Comparison of ENCODE assay signal across 8 cellular contexts in genomic region chr7:102478314-102479206, GRCh38. TPM values are rescaled to one million over a fixed set of nuclear protein-coding genes. Genes with fewer than 3 reads are reported as not detected.
A peak's percentile ranks its signal among the peaks of the same experiment; 100 is the strongest.
DNase-seq lines count a peak whose midpoint lies in the region; ATAC-seq and TF ChIP-seq lines count a peak whose summit lies in the region.
"Not testable (repeated sequence)": the region's sequence is repeated elsewhere in the genome, so short reads cannot be mapped to it uniquely, and the experiment has no call there.

Gene POLR2J (minus strand): TSS chr7:102478922. CDS start chr7:102478860, 62 bp downstream.

- H3K27me3 ChIP-seq in WERI-Rb-1 (ENCODE audit: insufficient read depth, low read depth, severe bottlenecking); cardiac muscle cell; parathyroid adenoma (ENCODE audit: control insufficient read depth, insufficient read depth, low read length): not testable (repeated sequence)

- H3K4me2 ChIP-seq in parathyroid adenoma (ENCODE audit: low read length), result not testable (repeated sequence)

- DNase-seq in ELF-1 (ENCODE audit: low read depth, low spot score), result peak; percentile 75
- peak; percentile 72 for DNase-seq in WERI-Rb-1
- DNase-seq in cardiac muscle cell (ENCODE audit: low read depth in 1 of 2, low spot score in 1 of 2), result peak; percentile 50 to 82
- peak; percentile 64 to 96 for DNase-seq in stimulated activated effector memory CD8-positive, alpha-beta T cell treated with anti-CD3 and anti-CD28 coated beads, Interleukin-12 subunit alpha, Interleukin-12 subunit beta, amount 100 ng/mL, for 72 hours (ENCODE audit: low spot score in 2 of 2)

- peak within 1 kb of the TSS; percentile 32 for H3K27ac Mint-ChIP-seq in stimulated activated effector memory CD8-positive, alpha-beta T cell treated with anti-CD3 and anti-CD28 coated beads, Interleukin-12 subunit alpha, Interleukin-12 subunit beta, amount 100 ng/mL, for 72 hours

- H3K9me3 Mint-ChIP-seq in stimulated activated effector memory CD8-positive, alpha-beta T cell treated with anti-CD3 and anti-CD28 coated beads, Interleukin-12 subunit alpha, Interleukin-12 subunit beta, amount 100 ng/mL, for 72 hours, result not testable (repeated sequence)

- H3K79me2 ChIP-seq in parathyroid adenoma, result not testable (repeated sequence)

- not testable (repeated sequence) for TF ChIP-seq CTCF in WERI-Rb-1 (IDR thresholded peaks at IDR 0.05; ENCODE audit: low read depth, low read length); cardiac muscle cell (IDR thresholded peaks at IDR 0.05; ENCODE audit: low read depth, low read length)
- TF ChIP-seq CTCF in parathyroid adenoma (IDR thresholded peaks at IDR 0.05), result peak; percentile 40

- H3K9me3 ChIP-seq in WERI-Rb-1 (ENCODE audit: severe bottlenecking); cardiac muscle cell (ENCODE audit: low read depth); parathyroid adenoma (ENCODE audit: control insufficient read depth, low read length): not testable (repeated sequence)

- H3K4me3 ChIP-seq in WERI-Rb-1 (ENCODE audit: low read depth, low read length) (peak within 1 kb of the TSS; percentile 33), cardiac muscle cell (peak within 1 kb of the TSS; percentile 31)
- not testable (repeated sequence) for H3K4me3 ChIP-seq in parathyroid adenoma (ENCODE audit: low read depth, low read length)

- not testable (repeated sequence) for H3K4me1 Mint-ChIP-seq in stimulated activated effector memory CD8-positive, alpha-beta T cell treated with anti-CD3 and anti-CD28 coated beads, Interleukin-12 subunit alpha, Interleukin-12 subunit beta, amount 100 ng/mL, for 72 hours

- 0% methylated on average over 20 to 47 of the region's 72 CpGs for WGBS in adipose tissue, 3 donors

- not testable (repeated sequence) for H3K9ac ChIP-seq in parathyroid adenoma

- not testable (repeated sequence) for H3K36me3 ChIP-seq in WERI-Rb-1; cardiac muscle cell; parathyroid adenoma (ENCODE audit: control insufficient read depth, insufficient read depth, low read length)

- not testable (repeated sequence) for H3K36me3 Mint-ChIP-seq in stimulated activated effector memory CD8-positive, alpha-beta T cell treated with anti-CD3 and anti-CD28 coated beads, Interleukin-12 subunit alpha, Interleukin-12 subunit beta, amount 100 ng/mL, for 72 hours

- ATAC-seq in GM21723 (IDR thresholded peaks at IDR 0.05; ENCODE audit: unreplicated experiment), result peak; percentile 86
- ATAC-seq in HG03565 (IDR thresholded peaks at IDR 0.05; ENCODE audit: unreplicated experiment), result peak; percentile 88
- ATAC-seq in stimulated activated effector memory CD8-positive, alpha-beta T cell treated with anti-CD3 and anti-CD28 coated beads, Interleukin-12 subunit alpha, Interleukin-12 subunit beta, amount 100 ng/mL, for 72 hours, result peak; percentile 89

- H3K4me1 ChIP-seq in cardiac muscle cell (ENCODE audit: low read depth); parathyroid adenoma: not testable (repeated sequence)

- H3K27ac ChIP-seq in WERI-Rb-1; adipose tissue (ENCODE audit: low read depth, low read length); cardiac muscle cell; parathyroid adenoma: not testable (repeated sequence)

- H3K4me3 Mint-ChIP-seq in stimulated activated effector memory CD8-positive, alpha-beta T cell treated with anti-CD3 and anti-CD28 coated beads, Interleukin-12 subunit alpha, Interleukin-12 subunit beta, amount 100 ng/mL, for 72 hours, result peak within 1 kb of the TSS; percentile 69

- peak within 1 kb of the TSS; percentile 70 for H2AFZ ChIP-seq in parathyroid adenoma

RNA-seq across cellular contexts. Expression of gene POLR2J, which starts in this region (rescaled TPM):
- polyA plus RNA-seq in adipose tissue (10 to 100 TPM; 41.1 to 95.5 (median 82.3) TPM), cardiac muscle cell (92.3 and 121 TPM in 2 replicates)
- 31.8 and 65.3 TPM in 2 replicates for total RNA-seq in cardiac muscle cell
